ENCODE assay signal across 8 cellular contexts in genomic region chr6:106084973-106085686, GRCh38. TPM values are rescaled to one million over a fixed set of nuclear protein-coding genes. Genes with fewer than 3 reads are reported as not detected.
DNase-seq lines count a peak whose midpoint lies in the region; ATAC-seq and TF ChIP-seq lines count a peak whose summit lies in the region.

No MANE protein-coding gene starts in this region.

- peak overlapping the region; percentile 95 for H3K4me3 Mint-ChIP-seq in memory B cell

- peaks cover 12% of the 10 kb centered on the region for H3K4me1 ChIP-seq in BE2C
- peaks cover 41% of the 10 kb centered on the region for H3K4me1 ChIP-seq in HUES48 (ENCODE audit: control insufficient read depth, insufficient read depth, low read length)
- peaks cover 14% of the 10 kb centered on the region for H3K4me1 ChIP-seq in body of pancreas

- TF ChIP-seq POLR2A in body of pancreas (IDR thresholded peaks at IDR 0.05) = no peak

- no peaks in the 10 kb centered on the region for H3K27me3 ChIP-seq in BE2C
- peaks cover 40% of the 10 kb centered on the region for H3K27me3 ChIP-seq in HUES48 (ENCODE audit: control insufficient read depth, insufficient read depth, low read length)
- H3K27me3 ChIP-seq in body of pancreas = no peaks in the 10 kb centered on the region

- WGBS in body of pancreas, 2 donors = 24 to 35% methylated on average over 7 of the region's 7 CpGs

- H3K9me3 Mint-ChIP-seq in memory B cell = no peaks in the 10 kb centered on the region

- ATAC-seq in body of pancreas = no peak
- no peak for ATAC-seq in memory B cell (ENCODE audit: low read depth)

- peak overlapping the region; percentile 95 for H3K27ac Mint-ChIP-seq in memory B cell

- H3K36me3 ChIP-seq in BE2C (no peaks in the 10 kb centered on the region), HUES48 (ENCODE audit: control insufficient read depth, insufficient read depth, low read length) (no peaks in the 10 kb centered on the region), body of pancreas (replicated peaks in 1 of 2; ENCODE audit: insufficient read depth in 1 of 2, low read depth in 2 of 2) (no peaks in the 10 kb centered on the region)

- H3K27me3 Mint-ChIP-seq in memory B cell = no peaks in the 10 kb centered on the region

- no peak for DNase-seq in BE2C
- DNase-seq in body of pancreas = no peak
- DNase-seq in memory B cell (ENCODE audit: low spot score in 2 of 2) = no peak
- DNase-seq in NK-92 (lab: John Stamatoyannopoulos, UW; ENCODE audit: unreplicated experiment) = no peak
- no peak for DNase-seq in NCI-H1048 (lab: John Stamatoyannopoulos, UW)
- no peak for DNase-seq in MV-4-11 (lab: John Stamatoyannopoulos, UW)
- no peak for DNase-seq in central memory CD4-positive, alpha-beta T cell

- no peak overlapping the region for H3K9ac ChIP-seq in HUES48 (ENCODE audit: low read depth, low read length)

- no peaks in the 10 kb centered on the region for H3K36me3 Mint-ChIP-seq in memory B cell

- peak overlapping the region; percentile 46 for H3K27ac ChIP-seq in HUES48 (ENCODE audit: low read depth, low read length)
- H3K27ac ChIP-seq in body of pancreas = peak overlapping the region in 3 of 4 donors; percentile 57 to 75 (median 64)

- peaks cover 27% of the 10 kb centered on the region for H3K4me1 Mint-ChIP-seq in memory B cell

- peak overlapping the region; percentile 69 for H3K4me3 ChIP-seq in BE2C (ENCODE audit: low read depth, low read length)
- H3K4me3 ChIP-seq in HUES48 (ENCODE audit: low read depth, low read length) = peak overlapping the region; percentile 68
- no peak overlapping the region for H3K4me3 ChIP-seq in body of pancreas

- no peak for TF ChIP-seq CTCF in BE2C (IDR thresholded peaks at IDR 0.05; ENCODE audit: low read depth, low read length)
- TF ChIP-seq CTCF in body of pancreas (IDR thresholded peaks at IDR 0.05) = no peak

- intact Hi-C loops in body of pancreas (cut with DNase I) = no loop called here

- H3K9me3 ChIP-seq in BE2C = no peaks in the 10 kb centered on the region
- H3K9me3 ChIP-seq in HUES48 (ENCODE audit: control insufficient read depth, insufficient read depth, low read length) = no peaks in the 10 kb centered on the region
- H3K9me3 ChIP-seq in body of pancreas = no peaks in the 10 kb centered on the region

RNA-seq across cellular contexts. Expression of gene PRDM1, which starts 1.0 kb away (rescaled TPM):
- 1.3 TPM for polyA plus RNA-seq in BE2C (2012; ENCODE audit: insufficient read depth, insufficient read length, low read depth)
- 1 to 10 TPM; 1.3 to 2.6 TPM for total RNA-seq in body of pancreas

Comparison
In these comparisons a context has a peak if more than half of its experiments do, and no peak if none do; other contexts are left out.
1. H3K4me3 ChIP-seq: peak in BE2C (single experiment) and HUES48 (single experiment); none in body of pancreas (0 of 2).